ENCODE assay signal across 1 cellular context in genomic region chrX:49197543-49198087, GRCh38.
TF ChIP-seq lines count a peak whose summit lies in the region.

No MANE protein-coding gene starts in this region.

TF ChIP-seq in HepG2, 621 proteins besides CTCF, POLR2A, EP300 and RAD21 (continued from another document):
- TF ChIP-seq ZHX1 (CRISPR knock-in tag; IDR thresholded peaks at IDR 0.05; ENCODE audit: low read depth) (no peak), ZNF232 (CRISPR knock-in tag; IDR thresholded peaks at IDR 0.05; ENCODE audit: borderline replicate concordance) (no peak), SRSF1 (optimal IDR thresholded peaks at IDR 0.05; ENCODE audit: low read depth, low read length) (no peak)
- TF ChIP-seq, protein P1, sequence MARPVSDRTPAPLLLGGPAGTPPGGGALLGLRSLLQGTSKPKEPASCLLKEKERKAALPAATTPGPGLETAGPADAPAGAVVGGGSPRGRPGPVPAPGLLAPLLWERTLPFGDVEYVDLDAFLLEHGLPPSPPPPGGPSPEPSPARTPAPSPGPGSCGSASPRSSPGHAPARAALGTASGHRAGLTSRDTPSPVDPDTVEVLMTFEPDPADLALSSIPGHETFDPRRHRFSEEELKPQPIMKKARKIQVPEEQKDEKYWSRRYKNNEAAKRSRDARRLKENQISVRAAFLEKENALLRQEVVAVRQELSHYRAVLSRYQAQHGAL (CRISPR knock-in tag; IDR thresholded peaks at IDR 0.05; ENCODE audit: not compliant biosample characterization) = no peak
